Comparison of ENCODE assay signal across 8 cellular contexts in genomic region chr4:165440415-165440882, GRCh38.
DNase-seq lines count a peak whose midpoint lies in the region; ATAC-seq, FAIRE-seq and TF ChIP-seq lines count a peak whose summit lies in the region.

No MANE protein-coding gene starts in this region.

- peak; percentile 36 for FAIRE-seq in bronchial epithelial cell (lab: Jason Lieb, UNC)

- H3K36me3 ChIP-seq in bronchial epithelial cell (ENCODE audit: control insufficient read depth, insufficient read depth, low read length) (no peaks in the 10 kb centered on the region), mesendoderm (ENCODE audit: control insufficient read depth, insufficient read depth, low read length) (no peaks in the 10 kb centered on the region), transverse colon (no peaks in the 10 kb centered on the region)

- H3K9me3 ChIP-seq in transverse colon, result no peaks in the 10 kb centered on the region

- H4K5ac ChIP-seq in mesendoderm (ENCODE audit: low read length), result no peak overlapping the region

- no peaks in the 10 kb centered on the region for H3K79me1 ChIP-seq in mesendoderm (ENCODE audit: low read length)

- no peak overlapping the region for H2BK120ac ChIP-seq in mesendoderm (ENCODE audit: low read depth, low read length)

- H2BK15ac ChIP-seq in mesendoderm (replicated peaks; ENCODE audit: low read depth), result no peak overlapping the region

- no peak overlapping the region for H3K56ac ChIP-seq in mesendoderm (ENCODE audit: low read length)

- H3K4me3 Mint-ChIP-seq in effector memory CD8-positive, alpha-beta T cell, result no peak overlapping the region
- H3K4me3 Mint-ChIP-seq in activated T-cell treated with anti-CD3 and anti-CD28 coated beads, Interleukin-2, amount 50 U/mL, for 4 hours, result no peak overlapping the region

- H3K27me3 ChIP-seq in bronchial epithelial cell (ENCODE audit: control insufficient read depth, insufficient read depth, low read length) (peaks cover 2% of the 10 kb centered on the region), mesendoderm (ENCODE audit: insufficient read depth, low read length, poor library complexity) (no peaks in the 10 kb centered on the region), transverse colon (no peaks in the 10 kb centered on the region)

- H3K27me3 Mint-ChIP-seq in effector memory CD8-positive, alpha-beta T cell, result peaks cover 6 to 8% of the 10 kb centered on the region in 2 donors
- H3K27me3 Mint-ChIP-seq in activated T-cell treated with anti-CD3 and anti-CD28 coated beads, Interleukin-2, amount 50 U/mL, for 4 hours (ENCODE audit: low read depth), result no peaks in the 10 kb centered on the region

- no CpG with 5 or more reads among the region's 3 CpGs for WGBS in mesendoderm (ENCODE audit: extremely low coverage, insufficient coverage, low lambda C conversion rate)
- 35 to 63% methylated on average over 2 to 3 of the region's 3 CpGs for WGBS in transverse colon (ENCODE audit: low coverage in 1 of 2), 2 donors

- DNase-seq in DMS 273 (lab: John Stamatoyannopoulos, UW; ENCODE audit: unreplicated experiment) (peak; percentile 81), M059J (ENCODE audit: low read depth) (peak; percentile 96), bronchial epithelial cell (ENCODE audit: low read depth) (peak; percentile 87), mesendoderm (peak; percentile 96), transverse colon (no peak)
- no peak for DNase-seq in effector memory CD8-positive, alpha-beta T cell
- DNase-seq in activated T-cell treated with anti-CD3 and anti-CD28 coated beads, Interleukin-2, amount 50 U/mL, for 4 hours, result no peak

- no peak overlapping the region for H3K4me2 ChIP-seq in mesendoderm (ENCODE audit: low read length)

- peaks cover 0 to 6% of the 10 kb centered on the region in 2 donors for H3K4me1 Mint-ChIP-seq in effector memory CD8-positive, alpha-beta T cell (ENCODE audit: low read depth in 2 of 2)
- no peaks in the 10 kb centered on the region for H3K4me1 Mint-ChIP-seq in activated T-cell treated with anti-CD3 and anti-CD28 coated beads, Interleukin-2, amount 50 U/mL, for 4 hours (ENCODE audit: low read depth)

- no peak for TF ChIP-seq CTCF in bronchial epithelial cell (IDR thresholded peaks at IDR 0.05; ENCODE audit: insufficient read depth, low read length, severe bottlenecking)
- no peak for TF ChIP-seq CTCF in transverse colon (IDR thresholded peaks at IDR 0.05)

- H3K4me3 ChIP-seq in bronchial epithelial cell (ENCODE audit: low read depth, low read length), result no peak overlapping the region
- no peak overlapping the region for H3K4me3 ChIP-seq in mesendoderm (ENCODE audit: low read length)
- no peak overlapping the region for H3K4me3 ChIP-seq in transverse colon

- H3K4me1 ChIP-seq in mesendoderm (ENCODE audit: control insufficient read depth, low read depth, low read length) (peaks cover 2% of the 10 kb centered on the region), transverse colon (peaks cover 0 to 3% (median 1%) of the 10 kb centered on the region in 4 donors)

- in situ Hi-C loops in transverse colon (cut with MboI; ENCODE audit: low pct_ligation_motif_present in 1 of 4, low pct_unique_long_range_greater_than_20kb in 1 of 4, low sequenced_read_pairs in 3 of 4), result no loop called here

- TF ChIP-seq EP300 in transverse colon (IDR thresholded peaks at IDR 0.05; ENCODE audit: low read depth), result no peak

- H3K4ac ChIP-seq in mesendoderm (ENCODE audit: low read depth, low read length), result no peak overlapping the region

- H3K9ac ChIP-seq in mesendoderm (ENCODE audit: low read length), result no peak overlapping the region

- H3K9me3 Mint-ChIP-seq in effector memory CD8-positive, alpha-beta T cell, result no peaks in the 10 kb centered on the region
- H3K9me3 Mint-ChIP-seq in activated T-cell treated with anti-CD3 and anti-CD28 coated beads, Interleukin-2, amount 50 U/mL, for 4 hours, result no peaks in the 10 kb centered on the region

- H4K8ac ChIP-seq in mesendoderm (ENCODE audit: low read depth, low read length), result no peak overlapping the region

- TF ChIP-seq POLR2A in transverse colon (IDR thresholded peaks at IDR 0.05), result no peak

- H3K36me3 Mint-ChIP-seq in effector memory CD8-positive, alpha-beta T cell (ENCODE audit: insufficient read depth), result no peaks in the 10 kb centered on the region
- H3K36me3 Mint-ChIP-seq in activated T-cell treated with anti-CD3 and anti-CD28 coated beads, Interleukin-2, amount 50 U/mL, for 4 hours (ENCODE audit: insufficient read depth), result no peaks in the 10 kb centered on the region

- H3K23ac ChIP-seq in mesendoderm (ENCODE audit: low read length), result no peak overlapping the region

- H2BK5ac ChIP-seq in mesendoderm (ENCODE audit: low read length), result no peak overlapping the region

- intact Hi-C loops in transverse colon (cut with DNase I; ENCODE audit: low total_unique reads), result no loop called here

- no peak overlapping the region for H2AK5ac ChIP-seq in mesendoderm (ENCODE audit: low read length)

- H3K18ac ChIP-seq in mesendoderm (ENCODE audit: low read length), result no peak overlapping the region

- ATAC-seq in GM19463 (IDR thresholded peaks at IDR 0.05; ENCODE audit: unreplicated experiment), result no peak
- ATAC-seq in effector memory CD8-positive, alpha-beta T cell (replicated peaks), result no peak
- no peak for ATAC-seq in activated T-cell treated with anti-CD3 and anti-CD28 coated beads, Interleukin-2, amount 50 U/mL, for 4 hours

- H3K27ac ChIP-seq in mesendoderm (ENCODE audit: low read depth, low read length), result no peak overlapping the region
- H3K27ac ChIP-seq in transverse colon, result no peak overlapping the region

- H3K27ac Mint-ChIP-seq in effector memory CD8-positive, alpha-beta T cell, result no peak overlapping the region

- H3K79me2 ChIP-seq in mesendoderm (ENCODE audit: control insufficient read depth, insufficient read depth, low read length), result no peaks in the 10 kb centered on the region

Comparison
In these comparisons a context has a peak if more than half of its experiments do, and no peak if none do; other contexts are left out.
1. DNase-seq: peak in DMS 273 (single experiment), M059J (single experiment), bronchial epithelial cell (single experiment) and mesendoderm (single experiment); none in effector memory CD8-positive, alpha-beta T cell (0 of 3), transverse colon (single experiment) and activated T-cell treated with anti-CD3 and anti-CD28 coated beads, Interleukin-2, amount 50 U/mL, for 4 hours (single experiment).